23 cellular contexts compared by ENCODE assay signal in genomic region chr15:64107337-64107736, GRCh38. TPM values are rescaled to one million over a fixed set of nuclear protein-coding genes. Genes with fewer than 3 reads are reported as not detected.
DNase-seq lines count a peak whose midpoint lies in the region; ATAC-seq and TF ChIP-seq lines count a peak whose summit lies in the region.
"Had no signal": no experiment of that assay in that cellular context is flagged by ENCODE, and none has a peak within 500 bp of the region (broad histone marks: within the 10 kb centered on the region; RNA-seq: fewer than 3 reads in every experiment).

No MANE protein-coding gene starts in this region.

- H3K36me3 ChIP-seq in left lung (peaks cover 0 to 1% of the 10 kb centered on the region in 2 donors), psoas muscle (ENCODE audit: insufficient read depth in 1 of 2, low read depth in 1 of 2) (peaks cover 0 to 5% of the 10 kb centered on the region in 2 donors), upper lobe of left lung (peaks cover 0 to under 1% (median 0%) of the 10 kb centered on the region in 4 donors)

- H3K4me1 ChIP-seq in left lung (peaks cover 31 to 99% of the 10 kb centered on the region in 2 donors), psoas muscle (peaks cover 74% of the 10 kb centered on the region), upper lobe of left lung (peaks cover 54 to 73% (median 59%) of the 10 kb centered on the region in 4 donors)

- intact Hi-C loops in left lung (cut with DNase I), result no loop called here
- intact Hi-C loops in psoas muscle (cut with DNase I), result no loop called here

- H3K27me3 ChIP-seq in left lung (no peaks in the 10 kb centered on the region), psoas muscle (ENCODE audit: insufficient read depth in 3 of 3, low read length in 2 of 3) (no peaks in the 10 kb centered on the region), upper lobe of left lung (no peaks in the 10 kb centered on the region)
- H3K27me3 ChIP-seq: BLaER1 had no signal

- no peak for TF ChIP-seq EP300 in upper lobe of left lung (IDR thresholded peaks at IDR 0.05)

- TF ChIP-seq CTCF in left lung (IDR thresholded peaks at IDR 0.05), result no peak
- no peak for TF ChIP-seq CTCF in psoas muscle (IDR thresholded peaks at IDR 0.05)
- no peak for TF ChIP-seq CTCF in upper lobe of left lung (IDR thresholded peaks at IDR 0.05)

- no peak for ATAC-seq in activated T-helper 17 cell treated with anti-CD3 and anti-CD28 coated beads, Interleukin-2, amount 50 U/mL, for 72 hours (replicated peaks)
- peak; percentile 72 for ATAC-seq in left lung
- no peak for ATAC-seq in psoas muscle
- no peak for ATAC-seq in upper lobe of left lung (ENCODE audit: low FRiP score in 2 of 2)
- ATAC-seq in HG03442 (IDR thresholded peaks at IDR 0.05; ENCODE audit: unreplicated experiment), result no peak
- no peak for ATAC-seq in GM21528 (IDR thresholded peaks at IDR 0.05; ENCODE audit: low FRiP score, unreplicated experiment)

- H3K9me3 Mint-ChIP-seq in activated T-helper 17 cell treated with anti-CD3 and anti-CD28 coated beads, Interleukin-2, amount 50 U/mL, for 72 hours, result no peaks in the 10 kb centered on the region
- H3K9me3 Mint-ChIP-seq: CD4-positive, alpha-beta T cell; H9; HFFc6 had no signal

- no peak for DNase-seq in left lung
- no peak for DNase-seq in psoas muscle
- DNase-seq in upper lobe of left lung, result no peak
- no peak for DNase-seq in activated T-cell treated with anti-CD3 and anti-CD28 coated beads for 4 hours
- DNase-seq: CD4-positive, alpha-beta T cell; COR-L47; DMS79; GM23248; H9; HFFc6; NCI-H1092 treated with DMSO at 0.1 percent for 48 hours; NCI-H1436 treated with DMSO at 0.1 percent for 48 hours; NCI-H1930; NCI-H69; NK-92 treated with Interleukin-12 subunit alpha and Interleukin-12 subunit beta, amount 100 ng/mL, for 24 hours; SHP77 treated with DMSO at 0.1 percent for 48 hours had no signal

- H3K4me1 Mint-ChIP-seq in activated T-helper 17 cell treated with anti-CD3 and anti-CD28 coated beads, Interleukin-2, amount 50 U/mL, for 72 hours, result peaks cover 24% of the 10 kb centered on the region

- no peaks in the 10 kb centered on the region for H3K27me3 Mint-ChIP-seq in activated T-helper 17 cell treated with anti-CD3 and anti-CD28 coated beads, Interleukin-2, amount 50 U/mL, for 72 hours
- H3K27me3 Mint-ChIP-seq: CD4-positive, alpha-beta T cell had no signal

- no peak for TF ChIP-seq POLR2A in upper lobe of left lung (IDR thresholded peaks at IDR 0.05)

- H3K9me3 ChIP-seq in left lung (no peaks in the 10 kb centered on the region), psoas muscle (no peaks in the 10 kb centered on the region), upper lobe of left lung (no peaks in the 10 kb centered on the region)

- WGBS in psoas muscle, 3 donors, result 90 to 97% (median 90%) methylated on average over 1 of the region's 1 CpG
- 60 to 77% methylated on average over 1 of the region's 1 CpG for WGBS in upper lobe of left lung, 2 donors

- peaks cover 14% of the 10 kb centered on the region for H3K36me3 Mint-ChIP-seq in activated T-helper 17 cell treated with anti-CD3 and anti-CD28 coated beads, Interleukin-2, amount 50 U/mL, for 72 hours (ENCODE audit: low read depth)

- H3K27ac Mint-ChIP-seq in activated T-helper 17 cell treated with anti-CD3 and anti-CD28 coated beads, Interleukin-2, amount 50 U/mL, for 72 hours, result peak overlapping the region; percentile 54
- H3K27ac Mint-ChIP-seq: CD4-positive, alpha-beta T cell; H9; HFFc6 had no signal

- no peak overlapping the region for H3K4me3 Mint-ChIP-seq in activated T-helper 17 cell treated with anti-CD3 and anti-CD28 coated beads, Interleukin-2, amount 50 U/mL, for 72 hours
- H3K4me3 Mint-ChIP-seq: CD4-positive, alpha-beta T cell; H9; HFFc6 had no signal

- H3K4me3 ChIP-seq in left lung (no peak overlapping the region), psoas muscle (no peak overlapping the region), upper lobe of left lung (no peak overlapping the region)
- H3K4me3 ChIP-seq: BLaER1, GM23248 had no signal

- H3K27ac ChIP-seq in left lung (peak overlapping the region in 1 of 2 donors; percentile 53), psoas muscle (peak overlapping the region; percentile 76), upper lobe of left lung (peak overlapping the region in 3 of 4 donors; percentile 5 to 60 (median 46))
- H3K27ac ChIP-seq: BLaER1, GM23248, HL-60, KMS-11, RWPE1 had no signal

RNA-seq across cellular contexts. Expression of gene SNX1, which starts 11.6 kb away (rescaled TPM):
- 100 to 1,000 TPM in 1 of 2 donors, 10 to 100 TPM in 1; 91.3 to 126 TPM for total RNA-seq in activated T-helper 17 cell treated with anti-CD3 and anti-CD28 coated beads, Interleukin-2, amount 50 U/mL, for 72 hours
- total RNA-seq in left lung (100 to 1,000 TPM; 150 to 160 TPM), psoas muscle (100 to 1,000 TPM in 1 of 4 donors, 10 to 100 TPM in 3; 36.4 to 102 (median 49.3) TPM), upper lobe of left lung (100 to 1,000 TPM; 103 to 234 (median 154) TPM)
- polyA plus RNA-seq in psoas muscle, result 10 to 100 TPM; 59.6 to 64.4 (median 63.2) TPM

RNA-seq across cellular contexts. Expression of gene CIAO2A, which starts 13.7 kb away (rescaled TPM):
- 10 to 100 TPM; 71.7 to 99.1 TPM for total RNA-seq in activated T-helper 17 cell treated with anti-CD3 and anti-CD28 coated beads, Interleukin-2, amount 50 U/mL, for 72 hours
- total RNA-seq in left lung (10 to 100 TPM; 51.4 to 73.0 TPM), psoas muscle (10 to 100 TPM; 24.0 to 80.8 (median 34.5) TPM), upper lobe of left lung (10 to 100 TPM; 38.8 to 70.3 (median 49.2) TPM)
- polyA plus RNA-seq in psoas muscle, result 100 to 1,000 TPM in 1 of 3 donors, 10 to 100 TPM in 2; 73.5 to 109 (median 79.2) TPM

RNA-seq across cellular contexts. Expression of gene SNX22, which starts 44.2 kb away (rescaled TPM):
- total RNA-seq in activated T-helper 17 cell treated with anti-CD3 and anti-CD28 coated beads, Interleukin-2, amount 50 U/mL, for 72 hours, result under 1 TPM; 0.26 to 0.77 TPM
- total RNA-seq in left lung (1 to 10 TPM; 6.2 to 7.4 TPM), psoas muscle (under 1 TPM; 0.08 to 0.17 (median 0.16) TPM), upper lobe of left lung (10 to 100 TPM in 5 of 6 donors, 1 to 10 TPM in 1; 9.6 to 44.0 (median 24.8) TPM)
- under 1 TPM; 0.06 to 0.31 (median 0.23) TPM for polyA plus RNA-seq in psoas muscle
- total RNA-seq: GM23248 had no signal

RNA-seq across cellular contexts. Expression of gene PPIB, which starts 55.5 kb away (rescaled TPM):
- 100 to 1,000 TPM; 194 to 363 TPM for total RNA-seq in activated T-helper 17 cell treated with anti-CD3 and anti-CD28 coated beads, Interleukin-2, amount 50 U/mL, for 72 hours
- total RNA-seq in left lung (100 to 1,000 TPM; 554 to 728 TPM), psoas muscle (10 to 100 TPM; 40.8 to 61.1 (median 50.1) TPM), upper lobe of left lung (100 to 1,000 TPM in 5 of 6 donors, 10 to 100 TPM in 1; 87.0 to 497 (median 286) TPM)
- 100 to 1,000 TPM in 1 of 3 donors, 10 to 100 TPM in 2; 38.0 to 160 (median 79.6) TPM for polyA plus RNA-seq in psoas muscle

Comparison
In these comparisons a context has a peak if more than half of its experiments do, and no peak if none do; other contexts are left out.
1. RNA of gene SNX22, which starts 44.2 kb away (total RNA-seq): 9.6 to 44.0 TPM in upper lobe of left lung and 6.2 to 7.4 TPM in left lung; 0.26 to 0.77 TPM in activated T-helper 17 cell treated with anti-CD3 and anti-CD28 coated beads, Interleukin-2, amount 50 U/mL, for 72 hours and 0.08 to 0.17 TPM in psoas muscle; every median in the first group is over 4 times any median in the second.